9 cellular contexts compared by ENCODE assay signal in the genomic region with DNA sequence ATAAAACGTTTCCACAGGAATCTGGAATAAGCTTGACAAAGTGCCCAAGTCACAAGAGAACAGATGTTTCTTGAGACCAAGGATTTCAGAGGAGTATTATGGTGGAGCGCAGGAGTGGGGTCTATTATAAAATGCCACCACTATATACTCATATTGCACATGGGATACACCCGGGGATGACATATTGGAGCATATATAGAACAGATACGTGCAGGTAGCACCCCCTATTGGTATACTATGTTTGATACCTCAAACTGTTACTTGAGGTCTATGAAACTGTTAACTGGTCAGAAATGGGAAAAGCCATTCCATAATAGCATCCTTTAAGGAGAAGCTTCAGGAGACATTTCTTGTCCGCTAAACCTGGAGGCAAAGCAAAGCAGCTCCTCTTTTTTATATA.
DNase-seq lines count a peak whose midpoint lies in the region; ATAC-seq and TF ChIP-seq lines count a peak whose summit lies in the region.
"Had no signal": no experiment of that assay in that cellular context is flagged by ENCODE, and none has a peak within 500 bp of the region (broad histone marks: within the 10 kb centered on the region; RNA-seq: fewer than 3 reads in every experiment).

No MANE protein-coding gene starts in this region.

- H3K27me3 ChIP-seq in gastroesophageal sphincter, result no peaks in the 10 kb centered on the region

- H3K4me3 Mint-ChIP-seq in effector memory CD8-positive, alpha-beta T cell, result no peak overlapping the region

- H3K4me3 ChIP-seq in fibroblast of the aortic adventitia (ENCODE audit: low read depth, low read length) (no peak overlapping the region), gastroesophageal sphincter (no peak overlapping the region)

- H3K4me1 Mint-ChIP-seq in effector memory CD8-positive, alpha-beta T cell (ENCODE audit: low read depth in 2 of 2), result no peaks in the 10 kb centered on the region

- no peaks in the 10 kb centered on the region for H3K36me3 Mint-ChIP-seq in effector memory CD8-positive, alpha-beta T cell (ENCODE audit: insufficient read depth)

- H3K9me3 ChIP-seq in gastroesophageal sphincter, result no peaks in the 10 kb centered on the region

- WGBS in gastroesophageal sphincter (ENCODE audit: low coverage in 1 of 2), 2 donors, result 40 to 82% methylated on average over 3 to 5 of the region's 5 CpGs

- ATAC-seq in GM18868 (IDR thresholded peaks at IDR 0.05; ENCODE audit: unreplicated experiment), result peak; percentile 49
- ATAC-seq in effector memory CD8-positive, alpha-beta T cell (replicated peaks), result no peak
- ATAC-seq in gastroesophageal sphincter, result no peak
- ATAC-seq in HG02884 (IDR thresholded peaks at IDR 0.05; ENCODE audit: unreplicated experiment), result no peak

- TF ChIP-seq CTCF in C4-2B (conservative IDR thresholded peaks at IDR 0.05), result peak; percentile 42
- peak; percentile 11 for TF ChIP-seq CTCF in fibroblast of the aortic adventitia (IDR thresholded peaks at IDR 0.05; ENCODE audit: insufficient read depth, low read length)
- TF ChIP-seq CTCF in gastroesophageal sphincter (IDR thresholded peaks at IDR 0.05), result no peak

- peak; percentile 6 for DNase-seq in NCI-H69 (lab: John Stamatoyannopoulos, UW)
- peak; percentile 30 for DNase-seq in fibroblast of the aortic adventitia (ENCODE audit: low read depth)
- DNase-seq in effector memory CD8-positive, alpha-beta T cell, result no peak
- no peak for DNase-seq in central memory CD4-positive, alpha-beta T cell
- DNase-seq: hypothalamus had no signal

- H3K27ac ChIP-seq in C4-2B, result no peak overlapping the region
- H3K27ac ChIP-seq in gastroesophageal sphincter, result no peak overlapping the region

- H3K4me1 ChIP-seq in gastroesophageal sphincter, result no peaks in the 10 kb centered on the region

- peaks cover 9 to 21% of the 10 kb centered on the region in 2 donors for H3K27me3 Mint-ChIP-seq in effector memory CD8-positive, alpha-beta T cell

- H3K27ac Mint-ChIP-seq in effector memory CD8-positive, alpha-beta T cell, result no peak overlapping the region

- H3K36me3 ChIP-seq in gastroesophageal sphincter, result no peaks in the 10 kb centered on the region

- no peak for TF ChIP-seq EP300 in gastroesophageal sphincter (IDR thresholded peaks at IDR 0.05)

- no peak for TF ChIP-seq POLR2A in gastroesophageal sphincter (IDR thresholded peaks at IDR 0.05)

- H3K9me3 Mint-ChIP-seq in effector memory CD8-positive, alpha-beta T cell, result no peaks in the 10 kb centered on the region

Comparison
In these comparisons a context has a peak if more than half of its experiments do, and no peak if none do; other contexts are left out.
1. CTCF ChIP-seq: peak in C4-2B (single experiment) and fibroblast of the aortic adventitia (single experiment); none in gastroesophageal sphincter (0 of 4).
2. DNase-seq: peak in NCI-H69 (single experiment) and fibroblast of the aortic adventitia (single experiment); none in effector memory CD8-positive, alpha-beta T cell (0 of 3) and central memory CD4-positive, alpha-beta T cell (single experiment).